In genomic region chr14:93748208-93749080, GRCh38 we compare ENCODE assay signal across 18 cellular contexts. TPM values are rescaled to one million over a fixed set of nuclear protein-coding genes. Genes with fewer than 3 reads are reported as not detected.
DNase-seq lines count a peak whose midpoint lies in the region; ATAC-seq and TF ChIP-seq lines count a peak whose summit lies in the region.
"Had no signal": no experiment of that assay in that cellular context is flagged by ENCODE, and none has a peak within 500 bp of the region (broad histone marks: within the 10 kb centered on the region; RNA-seq: fewer than 3 reads in every experiment).

No MANE protein-coding gene starts in this region.

- TF ChIP-seq CTCF in glutamatergic neuron (IDR thresholded peaks at IDR 0.05; ENCODE audit: partially characterized antibody, unreplicated experiment) (no peak), brain microvascular endothelial cell (IDR thresholded peaks at IDR 0.05; ENCODE audit: low read depth, low read length, missing control alignments) (no peak)

- in situ Hi-C loops in brain microvascular endothelial cell (cut with HindIII; ENCODE audit: low pct_ligation_motif_present, low sequenced_read_pairs), result no loop called here

- peaks cover 6% of the 10 kb centered on the region for H3K27me3 Mint-ChIP-seq in glutamatergic neuron (ENCODE audit: unreplicated experiment)

- H3K4me1 Mint-ChIP-seq in glutamatergic neuron (ENCODE audit: low read depth, unreplicated experiment), result peaks cover 26% of the 10 kb centered on the region

- H3K36me3 Mint-ChIP-seq in glutamatergic neuron (ENCODE audit: unreplicated experiment), result no peaks in the 10 kb centered on the region
- H3K36me3 Mint-ChIP-seq: naive thymus-derived CD4-positive, alpha-beta T cell had no signal

- H3K36me3 ChIP-seq in muscle layer of duodenum (ENCODE audit: control insufficient read depth in 1 of 2, insufficient read depth in 2 of 2, low read length in 2 of 2) (no peaks in the 10 kb centered on the region), brain microvascular endothelial cell (replicated peaks) (no peaks in the 10 kb centered on the region)
- H3K36me3 ChIP-seq: adrenal gland, left lung had no signal

- H3K4me3 Mint-ChIP-seq in glutamatergic neuron (ENCODE audit: unreplicated experiment), result no peak overlapping the region
- H3K4me3 Mint-ChIP-seq: naive thymus-derived CD4-positive, alpha-beta T cell had no signal

- ATAC-seq in SK-N-SH treated with all-trans-retinoic acid at 6 μM for 48 hours (peak; percentile 58; the same call in 2 of the 3 replicates), HG02885 (IDR thresholded peaks at IDR 0.05; ENCODE audit: poor library complexity, unreplicated experiment) (no peak)
- ATAC-seq: left lung, psoas muscle had no signal

- H3K9me3 ChIP-seq in muscle layer of duodenum (ENCODE audit: control insufficient read depth in 1 of 2, low read length in 2 of 2), result no peaks in the 10 kb centered on the region
- H3K9me3 ChIP-seq: adrenal gland, left lung, psoas muscle had no signal

- peak overlapping the region; percentile 19 for H3K27ac Mint-ChIP-seq in glutamatergic neuron (ENCODE audit: unreplicated experiment)
- H3K27ac Mint-ChIP-seq: naive thymus-derived CD4-positive, alpha-beta T cell had no signal

- peaks cover 3% of the 10 kb centered on the region for H3K9me3 Mint-ChIP-seq in glutamatergic neuron (ENCODE audit: unreplicated experiment)

- H3K4me3 ChIP-seq in muscle layer of duodenum (ENCODE audit: low read depth in 1 of 2, low read length in 2 of 2) (no peak overlapping the region), brain microvascular endothelial cell (ENCODE audit: low read depth, low read length) (no peak overlapping the region)
- H3K4me3 ChIP-seq: adrenal gland, left lung, psoas muscle had no signal

- no peaks in the 10 kb centered on the region for H3K27me3 ChIP-seq in muscle layer of duodenum (ENCODE audit: low read depth, low read length)
- no peaks in the 10 kb centered on the region for H3K27me3 ChIP-seq in brain microvascular endothelial cell (replicated peaks)

- peak; percentile 30 for DNase-seq in Ammon's horn (ENCODE audit: low spot score)
- DNase-seq in glutamatergic neuron, result no peak
- no peak for DNase-seq in activated T-cell treated with anti-CD3 and anti-CD28 coated beads, Interleukin-2, amount 50 U/mL, for 1 hour
- no peak for DNase-seq in DMS53 treated with DMSO at 0.1 percent for 48 hours (lab: John Stamatoyannopoulos, UW; ENCODE audit: unreplicated experiment)
- DNase-seq in brain microvascular endothelial cell, result no peak
- DNase-seq: DMS79 treated with DMSO at 0.1 percent for 48 hours; left lung; naive thymus-derived CD4-positive, alpha-beta T cell; NCI-H2227 treated with DMSO at 0.1 percent for 48 hours; stimulated activated CD4-positive, alpha-beta T cell treated with anti-CD3 and anti-CD28 coated beads, Interleukin-15, amount 100 ng/mL, for 24 hours; stimulated activated naive CD4-positive, alpha-beta T cell treated with Interleukin-2 at 50 U/mL for 16 hours had no signal

- peaks cover 8 to 68% of the 10 kb centered on the region in 2 donors for H3K4me1 ChIP-seq in muscle layer of duodenum (ENCODE audit: control insufficient read depth in 1 of 2, insufficient read depth in 2 of 2, low read length in 2 of 2)
- H3K4me1 ChIP-seq: adrenal gland, left lung, psoas muscle had no signal

- H3K27ac ChIP-seq in muscle layer of duodenum (ENCODE audit: low read length) (peak overlapping the region; percentile 16), brain microvascular endothelial cell (no peak overlapping the region)
- H3K27ac ChIP-seq: left lung, psoas muscle had no signal

TF ChIP-seq in SK-N-SH treated with all-trans-retinoic acid at 6 μM for 48 hours, 23 proteins besides CTCF, POLR2A, EP300 and RAD21:
- TF ChIP-seq TCF4 (CRISPR knock-in tag; IDR thresholded peaks at IDR 0.05; ENCODE audit: borderline replicate concordance), result peak; percentile 17; the same call in 1 of the 2 replicates
- TF ChIP-seq TSHZ2 (CRISPR knock-in tag; IDR thresholded peaks at IDR 0.05), result peak; percentile 50
- TF ChIP-seq ZNF8 (CRISPR knock-in tag; IDR thresholded peaks at IDR 0.05), result no peak

RNA-seq across cellular contexts. Expression of gene PRIMA1, which starts 39.8 kb away (rescaled TPM):
- total RNA-seq in glutamatergic neuron (ENCODE audit: unreplicated experiment), result 2.4 TPM
- total RNA-seq: activated CD8-positive, alpha-beta memory T cell treated with anti-CD3 and anti-CD28 coated beads for 36 hours; fibroblast of villous mesenchyme; naive thymus-derived CD4-positive, alpha-beta T cell had no signal
